Comparison of ENCODE assay signal across 24 cellular contexts in genomic region chr1:181772714-181773113, GRCh38.
"Had no signal": no experiment of that assay in that cellular context is flagged by ENCODE, and none has a peak within 500 bp of the region (broad histone marks: within the 10 kb centered on the region; RNA-seq: fewer than 3 reads in every experiment).

No MANE protein-coding gene starts in this region.

- ATAC-seq: effector memory CD8-positive, alpha-beta T cell; esophagus mucosa; gastrocnemius medialis; heart right ventricle; left cardiac atrium; left lung; left ventricle myocardium superior; lower lobe of right lung had no signal

- H3K27ac ChIP-seq: colonic mucosa, epithelial cell of prostate, esophagus squamous epithelium, gastrocnemius medialis, heart right ventricle, left lung, lower lobe of right lung had no signal

- H3K9me3 ChIP-seq: colonic mucosa, esophagus squamous epithelium, gastrocnemius medialis, heart right ventricle, left lung, lower lobe of right lung had no signal

- H3K27me3 ChIP-seq: colonic mucosa, esophagus squamous epithelium, gastrocnemius medialis, left lung had no signal

- DNase-seq: colonic mucosa; cortex of kidney; effector CD8-positive, alpha-beta T cell; effector memory CD8-positive, alpha-beta T cell; endodermal cell; erythroblast; esophagus squamous epithelium; foreskin fibroblast; foreskin melanocyte; gastrocnemius medialis; glutamatergic neuron; heart right ventricle; hippocampal formation; left cardiac atrium; left lung; left ventricle myocardium superior; lower lobe of right lung; mesendoderm; midbrain had no signal

- FAIRE-seq: endometrium, islet of Langerhans, keratinocyte had no signal

- H3K36me3 ChIP-seq: colonic mucosa, esophagus squamous epithelium, gastrocnemius medialis, heart right ventricle, left lung, lower lobe of right lung had no signal

- H3K4me1 ChIP-seq: colonic mucosa, gastrocnemius medialis, heart right ventricle, left lung, lower lobe of right lung had no signal

- H3K4me3 ChIP-seq: colonic mucosa, esophagus squamous epithelium, gastrocnemius medialis, heart right ventricle, left lung, lower lobe of right lung had no signal
